In the genomic region with DNA sequence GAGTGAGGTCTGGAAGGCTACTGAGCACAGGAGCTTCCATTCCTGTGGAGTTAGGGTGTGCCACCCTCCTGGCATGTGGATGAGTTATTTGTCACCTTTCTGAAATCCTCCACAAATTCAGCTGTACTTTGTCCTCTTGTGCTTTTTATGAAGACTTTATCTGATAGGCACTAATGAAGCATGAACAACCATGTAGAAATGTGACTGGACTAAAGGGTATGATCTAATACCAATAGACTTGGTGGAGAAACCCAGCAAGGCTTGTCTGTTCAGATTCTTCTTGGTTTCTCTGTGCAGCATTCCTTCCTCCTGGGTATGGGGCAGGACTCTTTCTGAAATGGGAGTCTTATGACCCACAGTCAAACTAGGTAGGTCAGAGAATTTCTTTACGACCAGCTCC, we compare ENCODE assay signal across 29 cellular contexts. TPM values are rescaled to one million over a fixed set of nuclear protein-coding genes. Genes with fewer than 3 reads are reported as not detected.
DNase-seq lines count a peak whose midpoint lies in the region; ATAC-seq, FAIRE-seq and TF ChIP-seq lines count a peak whose summit lies in the region.
"Had no signal": no experiment of that assay in that cellular context is flagged by ENCODE, and none has a peak within 500 bp of the region (broad histone marks: within the 10 kb centered on the region; RNA-seq: fewer than 3 reads in every experiment).

No MANE protein-coding gene starts in this region.

- TF ChIP-seq CTCF in Caco-2 (IDR thresholded peaks at IDR 0.05; ENCODE audit: insufficient read depth in 1 of 2, low read depth in 1 of 2, low read length in 1 of 2, severe bottlenecking in 1 of 2, unreplicated experiment in 1 of 2) (no peak), epithelial cell of esophagus (IDR thresholded peaks at IDR 0.05; ENCODE audit: insufficient read depth, low read depth, low read length, missing control alignments) (no peak), mucosa of descending colon (IDR thresholded peaks at IDR 0.05) (no peak), GM10248 (IDR thresholded peaks at IDR 0.05; ENCODE audit: control extremely low read depth, extremely low read depth, low read depth, missing control alignments) (no peak), A673 (conservative IDR thresholded peaks at IDR 0.05; ENCODE audit: low read depth, low read length) (no peak)

- H3K27ac Mint-ChIP-seq in Caco-2 (ENCODE audit: unreplicated experiment): peak overlapping the region; percentile 35
- H3K27ac Mint-ChIP-seq: activated CD4-positive, alpha-beta T cell treated with anti-CD3 and anti-CD28 coated beads, Interleukin-2, amount 10 ng/mL, durations not matched to agents 7 days and 5 days; activated naive CD8-positive, alpha-beta T cell treated with anti-CD3 and anti-CD28 coated beads, Interleukin-2, amount 50 U/mL, for 24 hours; activated T-cell treated with anti-CD3 and anti-CD28 coated beads, Interleukin-2, amount 50 U/mL, for 24 hours; progenitor cell of endocrine pancreas had no signal

- no peak overlapping the region for H2AFZ ChIP-seq in GM23248

- POLR2A ChIA-PET in Caco-2 (lab: Charles Lee) (no interaction called here), GM10248 (lab: Yijun Ruan, JAX) (no interaction called here), A673 (lab: Charles Lee; ENCODE audit: low non-redundant PET) (no interaction called here)

- H3K79me2 ChIP-seq in GM23248 (ENCODE audit: insufficient read depth): peaks cover 88% of the 10 kb centered on the region

- CTCF ChIA-PET in Caco-2 (lab: Charles Lee): no interaction called here
- CTCF ChIA-PET in GM10248 (lab: Yijun Ruan, JAX): no interaction called here
- CTCF ChIA-PET in A673 (lab: Charles Lee): no interaction called here

- no peak overlapping the region for H3K9ac ChIP-seq in GM23248

- H3K9me2 ChIP-seq in GM23248 (ENCODE audit: insufficient read depth): no peaks in the 10 kb centered on the region

- H3K4me3 Mint-ChIP-seq in Caco-2 (ENCODE audit: unreplicated experiment): no peak overlapping the region
- H3K4me3 Mint-ChIP-seq: activated CD4-positive, alpha-beta T cell treated with anti-CD3 and anti-CD28 coated beads, Interleukin-2, amount 10 ng/mL, durations not matched to agents 7 days and 5 days; activated naive CD8-positive, alpha-beta T cell treated with anti-CD3 and anti-CD28 coated beads, Interleukin-2, amount 50 U/mL, for 24 hours; activated T-cell treated with anti-CD3 and anti-CD28 coated beads, Interleukin-2, amount 50 U/mL, for 24 hours; CD8-positive, alpha-beta T cell had no signal

- H3K36me3 ChIP-seq in Caco-2 (ENCODE audit: control insufficient read depth, insufficient read depth, low read length) (no peaks in the 10 kb centered on the region), GM23248 (ENCODE audit: low read depth) (peaks cover 4% of the 10 kb centered on the region; the same call in 1 of the 2 replicates), mucosa of descending colon (ENCODE audit: low read depth) (no peaks in the 10 kb centered on the region), HAP-1 (replicated peaks) (peaks cover 45% of the 10 kb centered on the region), A673 (ENCODE audit: insufficient read depth, low read length, poor library complexity, severe bottlenecking) (peaks cover 4% of the 10 kb centered on the region)
- H3K36me3 ChIP-seq: BE2C, gastrocnemius medialis, sigmoid colon, SJSA1 had no signal

- no peaks in the 10 kb centered on the region for H3F3A ChIP-seq in GM23248 (ENCODE audit: insufficient read depth)

- ATAC-seq in mucosa of descending colon: peak; percentile 20
- ATAC-seq: activated naive CD8-positive, alpha-beta T cell treated with anti-CD3 and anti-CD28 coated beads, Interleukin-2, amount 50 U/mL, for 24 hours; CD8-positive, alpha-beta T cell; gastrocnemius medialis had no signal

- H3K4me3 ChIP-seq in Caco-2 (ENCODE audit: low read depth, low read length): no peak overlapping the region
- H3K4me3 ChIP-seq in GM23248: no peak overlapping the region
- H3K4me3 ChIP-seq in epithelial cell of esophagus (ENCODE audit: low read length): no peak overlapping the region
- H3K4me3 ChIP-seq in mucosa of descending colon: no peak overlapping the region
- no peak overlapping the region for H3K4me3 ChIP-seq in HAP-1
- H3K4me3 ChIP-seq in A673 (ENCODE audit: low read depth, low read length, poor library complexity, severe bottlenecking): no peak overlapping the region
- H3K4me3 ChIP-seq: gastrocnemius medialis, sigmoid colon, SJSA1, tibial artery had no signal

- peaks cover 7% of the 10 kb centered on the region for H3K9me3 Mint-ChIP-seq in Caco-2 (ENCODE audit: unreplicated experiment)
- H3K9me3 Mint-ChIP-seq: activated naive CD8-positive, alpha-beta T cell treated with anti-CD3 and anti-CD28 coated beads, Interleukin-2, amount 50 U/mL, for 24 hours; activated T-cell treated with anti-CD3 and anti-CD28 coated beads, Interleukin-2, amount 50 U/mL, for 24 hours had no signal

- in situ Hi-C loops in GM23248 (cut with MboI) (no loop called here), HAP-1 (cut with MboI; ENCODE audit: low sequenced_read_pairs) (loop anchor here (25.0 kb wide), 1 partner anchor 451 kb away; no protein-coding TSS in a partner anchor)

- H3K27me3 Mint-ChIP-seq in Caco-2 (ENCODE audit: insufficient read depth, unreplicated experiment): no peaks in the 10 kb centered on the region
- H3K27me3 Mint-ChIP-seq: activated CD4-positive, alpha-beta T cell treated with anti-CD3 and anti-CD28 coated beads, Interleukin-2, amount 10 ng/mL, durations not matched to agents 7 days and 5 days; activated naive CD8-positive, alpha-beta T cell treated with anti-CD3 and anti-CD28 coated beads, Interleukin-2, amount 50 U/mL, for 24 hours; progenitor cell of endocrine pancreas had no signal

- H3K27me3 ChIP-seq in Caco-2 (replicated peaks; ENCODE audit: control insufficient read depth, insufficient read depth, low read length): no peaks in the 10 kb centered on the region
- H3K27me3 ChIP-seq in GM23248 (replicated peaks; ENCODE audit: insufficient read depth): no peaks in the 10 kb centered on the region
- no peaks in the 10 kb centered on the region for H3K27me3 ChIP-seq in HAP-1 (ENCODE audit: low read depth)
- H3K27me3 ChIP-seq in A673 (replicated peaks; ENCODE audit: insufficient read depth, low read depth, low read length, poor library complexity): peaks cover 4% of the 10 kb centered on the region
- H3K27me3 ChIP-seq: BE2C, sigmoid colon, SJSA1, tibial artery had no signal

- 0 out of 2 replicates have a peak, but pooled peaks cover 4% of the 10 kb centered on the region for H3K4me1 ChIP-seq in Caco-2
- H3K4me1 ChIP-seq in GM23248 (ENCODE audit: insufficient read depth): no peaks in the 10 kb centered on the region
- no peaks in the 10 kb centered on the region for H3K4me1 ChIP-seq in mucosa of descending colon (ENCODE audit: low read depth)
- H3K4me1 ChIP-seq in HAP-1: no peaks in the 10 kb centered on the region
- H3K4me1 ChIP-seq in A673 (ENCODE audit: insufficient read depth, low read length, poor library complexity, severe bottlenecking): no peaks in the 10 kb centered on the region
- H3K4me1 ChIP-seq: BE2C, gastrocnemius medialis, SJSA1, tibial artery had no signal

- intact Hi-C loops in Caco-2 (cut with micrococcal nuclease; ENCODE audit: unreplicated experiment) (no loop called here), mucosa of descending colon (cut with DNase I, micrococcal nuclease) (no loop called here), A673 (cut with micrococcal nuclease; ENCODE audit: unreplicated experiment) (no loop called here)

- no peak for FAIRE-seq in HTR-8/SVneo (lab: Jason Lieb, UNC)
- FAIRE-seq: endometrium had no signal

- H3K4me1 Mint-ChIP-seq in Caco-2 (ENCODE audit: low read depth, unreplicated experiment): peaks cover 10% of the 10 kb centered on the region

- DNase-seq in Caco-2: peak in 1 of 2 experiments; percentile 4
- DNase-seq in GM23248: peak; percentile 16
- DNase-seq in epithelial cell of esophagus (ENCODE audit: low read depth): peak; percentile 72
- no peak for DNase-seq in mucosa of descending colon
- no peak for DNase-seq in HTR-8/SVneo (ENCODE audit: insufficient read length, low spot score)
- DNase-seq in GM10248 (ENCODE audit: extremely low spot score): no peak
- DNase-seq in HAP-1 (ENCODE audit: low spot score in 2 of 2): no peak
- no peak for DNase-seq in A673 (ENCODE audit: low spot score)
- DNase-seq: activated CD4-positive, alpha-beta T cell treated with anti-CD3 and anti-CD28 coated beads, Interleukin-2, amount 10 ng/mL, durations not matched to agents 7 days and 5 days; activated gamma-delta T cell; activated naive CD8-positive, alpha-beta T cell treated with anti-CD3 and anti-CD28 coated beads, Interleukin-2, amount 50 U/mL, for 24 hours; activated T-cell treated with anti-CD3 and anti-CD28 coated beads, Interleukin-2, amount 50 U/mL, for 24 hours; BE2C; CD8-positive, alpha-beta T cell; DMS153; gastrocnemius medialis; mesendoderm; NCI-H1092 treated with DMSO at 0.1 percent for 48 hours; NCI-H1694 treated with DMSO at 0.1 percent for 48 hours; NCI-H446 treated with DMSO at 0.1 percent for 48 hours; NCI-H82; sigmoid colon; stimulated activated CD4-positive, alpha-beta T cell treated with anti-CD3 and anti-CD28 coated beads, Interleukin-15, amount 100 ng/mL, for 24 hours; stimulated activated CD4-positive, alpha-beta T cell treated with anti-CD3 and anti-CD28 coated beads, Interleukin-4, amount 100 ng/mL, for 4 hours; T1000; tibial artery had no signal

- 91 to 100% methylated on average over 1 of the region's 1 CpG for WGBS in GM23248 (ENCODE audit: low coverage in 1 of 2, low lambda C conversion rate in 2 of 2, missing lambda C conversion rate in 2 of 2), 2 experiments

- H3K4me2 ChIP-seq in GM23248 (ENCODE audit: unreplicated experiment): no peak overlapping the region

- no TSS peak for BruUV-seq in Caco-2 (replicated peaks; lab: Mats Ljungman, UMichigan)
- no TSS peak for BruUV-seq in A673 (replicated peaks; lab: Mats Ljungman, UMichigan)

- H3K27ac ChIP-seq in GM23248 (no peak overlapping the region), A673 (ENCODE audit: low read depth, low read length, poor library complexity, severe bottlenecking) (no peak overlapping the region)
- H3K27ac ChIP-seq: gastrocnemius medialis, sigmoid colon, SJSA1, tibial artery had no signal

- no peaks in the 10 kb centered on the region for H3K9me3 ChIP-seq in Caco-2
- H3K9me3 ChIP-seq in GM23248 (ENCODE audit: low read depth): no peaks in the 10 kb centered on the region
- H3K9me3 ChIP-seq in mucosa of descending colon: no peaks in the 10 kb centered on the region
- H3K9me3 ChIP-seq in HAP-1: no peaks in the 10 kb centered on the region; the same call in 1 of the 2 replicates
- H3K9me3 ChIP-seq in A673 (ENCODE audit: low read depth, low read length, poor library complexity, severe bottlenecking): peaks cover 12% of the 10 kb centered on the region
- H3K9me3 ChIP-seq: BE2C, gastrocnemius medialis, sigmoid colon, SJSA1 had no signal

- peaks cover 7% of the 10 kb centered on the region for H3K36me3 Mint-ChIP-seq in Caco-2 (ENCODE audit: insufficient read depth, unreplicated experiment)

- no peaks in the 10 kb centered on the region for H4K20me1 ChIP-seq in GM23248 (ENCODE audit: insufficient read depth)

RNA-seq across cellular contexts. Expression of a gene that starts 9.6 kb away (rescaled TPM):
- total RNA-seq in Caco-2 (2022) (27.9 and 29.4 TPM in 2 replicates), mucosa of descending colon (10 to 100 TPM; 14.9 to 22.2 (median 20.0) TPM), A673 (2021) (46.8 and 53.1 TPM in 2 replicates)
- total RNA-seq in GM23248 (2014; rRNA removed; shearing (Covaris generic)): 8.5 and 8.7 TPM in 2 replicates
- polyA plus RNA-seq in GM23248 (2016; fragmentation: Nextera tagmentation; extraction: Ambion mirVana): 188 and 193 TPM in 2 replicates

Comparison
In these comparisons a context has a peak if more than half of its experiments do, and no peak if none do; other contexts are left out.
1. DNase-seq: peak in GM23248 (single experiment) and epithelial cell of esophagus (single experiment); none in mucosa of descending colon (0 of 3), HTR-8/SVneo (single experiment), GM10248 (single experiment), HAP-1 (0 of 2) and A673 (single experiment).